ENCODE assay signal across 1 cellular context in genomic region chr16:69402448-69402847, GRCh38.
TF ChIP-seq lines count a peak whose summit lies in the region.

No MANE protein-coding gene starts in this region.

TF ChIP-seq in WTC11, 78 proteins besides CTCF, POLR2A, EP300 and RAD21 (continued from another document):
- TF ChIP-seq, protein P1, sequence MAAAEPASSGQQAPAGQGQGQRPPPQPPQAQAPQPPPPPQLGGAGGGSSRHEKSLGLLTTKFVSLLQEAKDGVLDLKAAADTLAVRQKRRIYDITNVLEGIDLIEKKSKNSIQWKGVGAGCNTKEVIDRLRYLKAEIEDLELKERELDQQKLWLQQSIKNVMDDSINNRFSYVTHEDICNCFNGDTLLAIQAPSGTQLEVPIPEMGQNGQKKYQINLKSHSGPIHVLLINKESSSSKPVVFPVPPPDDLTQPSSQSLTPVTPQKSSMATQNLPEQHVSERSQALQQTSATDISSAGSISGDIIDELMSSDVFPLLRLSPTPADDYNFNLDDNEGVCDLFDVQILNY (CRISPR knock-in tag; IDR thresholded peaks at IDR 0.05), result no peak
- TF ChIP-seq ATF1 (CRISPR knock-in tag; IDR thresholded peaks at IDR 0.05), result no peak
- TF ChIP-seq NR1H2 (CRISPR knock-in tag; IDR thresholded peaks at IDR 0.05), result no peak
- TF ChIP-seq TP53 (CRISPR knock-in tag; IDR thresholded peaks at IDR 0.05), result no peak
- no peak for TF ChIP-seq ZNF138 (CRISPR knock-in tag; conservative IDR thresholded peaks at IDR 0.05)
- TF ChIP-seq SMAD3 (CRISPR knock-in tag; IDR thresholded peaks at IDR 0.05; ENCODE audit: borderline replicate concordance), result no peak
- no peak for TF ChIP-seq ESRRA (CRISPR knock-in tag; IDR thresholded peaks at IDR 0.05; ENCODE audit: borderline replicate concordance)
- TF ChIP-seq, protein P2, sequence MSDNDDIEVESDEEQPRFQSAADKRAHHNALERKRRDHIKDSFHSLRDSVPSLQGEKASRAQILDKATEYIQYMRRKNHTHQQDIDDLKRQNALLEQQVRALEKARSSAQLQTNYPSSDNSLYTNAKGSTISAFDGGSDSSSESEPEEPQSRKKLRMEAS (CRISPR knock-in tag; IDR thresholded peaks at IDR 0.05), result no peak
